17 cellular contexts compared by ENCODE assay signal in genomic region chr7:88599528-88599927, GRCh38.
"Had no signal": no experiment of that assay in that cellular context is flagged by ENCODE, and none has a peak within 500 bp of the region (broad histone marks: within the 10 kb centered on the region; RNA-seq: fewer than 3 reads in every experiment).

No MANE protein-coding gene starts in this region.

- H3K36me3 Mint-ChIP-seq: naive thymus-derived CD4-positive, alpha-beta T cell had no signal

- H3K4me3 ChIP-seq: esophagus squamous epithelium, gastroesophageal sphincter, pancreas, tibial artery, upper lobe of left lung, uterus had no signal

- H3K27me3 ChIP-seq: esophagus squamous epithelium, gastroesophageal sphincter, pancreas, tibial artery, upper lobe of left lung, uterus had no signal

- H3K4me1 Mint-ChIP-seq: naive thymus-derived CD4-positive, alpha-beta T cell had no signal

- H3K4me1 ChIP-seq: esophagus squamous epithelium, pancreas, tibial artery, upper lobe of left lung, uterus had no signal

- ATAC-seq: gastroesophageal sphincter; naive thymus-derived CD4-positive, alpha-beta T cell; pancreas; right cardiac atrium had no signal

- H3K27ac ChIP-seq: esophagus squamous epithelium, gastroesophageal sphincter, pancreas, tibial artery, upper lobe of left lung, uterus had no signal

- H3K27me3 Mint-ChIP-seq: dendritic cell treated with granulocyte-macrophage colony-stimulating factor and Interleukin-4, amounts not matched to agents 40 ng/mL and 50 ng/mL, for 4 days; naive thymus-derived CD4-positive, alpha-beta T cell; progenitor cell of endocrine pancreas; stimulated activated naive CD8-positive, alpha-beta T cell treated with anti-CD3 and anti-CD28 coated beads, Interleukin-15, Interleukin-2, amounts not matched to agents 100 ng/mL and 50 ng/mL, for 24 hours had no signal

- DNase-seq: esophagus squamous epithelium; foreskin fibroblast; glutamatergic neuron; kidney glomerular epithelial cell; naive thymus-derived CD4-positive, alpha-beta T cell; nucleus accumbens; pancreas; right cardiac atrium; small intestine; stimulated activated CD4-positive, alpha-beta T cell treated with anti-CD3 and anti-CD28 coated beads, Interleukin-12 subunit alpha, Interleukin-12 subunit beta, amount 100 ng/mL, for 4 hours; tibial artery; upper lobe of left lung; uterus had no signal

- H3K36me3 ChIP-seq: esophagus squamous epithelium, gastroesophageal sphincter, pancreas, tibial artery, upper lobe of left lung, uterus had no signal

- H3K4me3 Mint-ChIP-seq: dendritic cell treated with granulocyte-macrophage colony-stimulating factor and Interleukin-4, amounts not matched to agents 40 ng/mL and 50 ng/mL, for 4 days; naive thymus-derived CD4-positive, alpha-beta T cell; stimulated activated naive CD8-positive, alpha-beta T cell treated with anti-CD3 and anti-CD28 coated beads, Interleukin-15, Interleukin-2, amounts not matched to agents 100 ng/mL and 50 ng/mL, for 24 hours had no signal

- H3K27ac Mint-ChIP-seq: dendritic cell treated with granulocyte-macrophage colony-stimulating factor and Interleukin-4, amounts not matched to agents 40 ng/mL and 50 ng/mL, for 4 days; naive thymus-derived CD4-positive, alpha-beta T cell; progenitor cell of endocrine pancreas; stimulated activated naive CD8-positive, alpha-beta T cell treated with anti-CD3 and anti-CD28 coated beads, Interleukin-15, Interleukin-2, amounts not matched to agents 100 ng/mL and 50 ng/mL, for 24 hours had no signal

- H3K9me3 Mint-ChIP-seq: dendritic cell treated with granulocyte-macrophage colony-stimulating factor and Interleukin-4, amounts not matched to agents 40 ng/mL and 50 ng/mL, for 4 days had no signal

- H3K9me3 ChIP-seq: esophagus squamous epithelium, gastroesophageal sphincter, pancreas, tibial artery, upper lobe of left lung, uterus had no signal
